Comparison of ENCODE assay signal across 26 cellular contexts in genomic region chr6:157592980-157593379, GRCh38.
"Had no signal": no experiment of that assay in that cellular context is flagged by ENCODE, and none has a peak within 500 bp of the region (broad histone marks: within the 10 kb centered on the region; RNA-seq: fewer than 3 reads in every experiment).

No MANE protein-coding gene starts in this region.

- H3K27me3 Mint-ChIP-seq: activated CD4-positive, alpha-beta T cell treated with anti-CD3 and anti-CD28 coated beads, Interleukin-2, amount 10 ng/mL, durations not matched to agents 24 days and 14 days; activated CD8-positive, alpha-beta T cell treated with anti-CD3 and anti-CD28 coated beads for 36 hours; activated naive CD4-positive, alpha-beta T cell treated with anti-CD3 and anti-CD28 coated beads, Interleukin-2, amount 50 U/mL, for 24 hours; central memory CD8-positive, alpha-beta T cell had no signal

- H3K27me3 ChIP-seq: adrenal gland, breast epithelium, dorsolateral prefrontal cortex, esophagus squamous epithelium, gastroesophageal sphincter, spleen, thyroid gland, upper lobe of right lung had no signal

- ATAC-seq: activated CD4-positive, CD25-positive, alpha-beta regulatory T cell treated with anti-CD3 and anti-CD28 coated beads, Interleukin-2, amount 50 U/mL, for 24 hours; activated CD8-positive, alpha-beta T cell treated with anti-CD3 and anti-CD28 coated beads for 36 hours; gastroesophageal sphincter; left cardiac atrium had no signal

- H3K36me3 ChIP-seq: adrenal gland, breast epithelium, thyroid gland, upper lobe of right lung had no signal

- H3K4me3 Mint-ChIP-seq: activated CD4-positive, alpha-beta T cell treated with anti-CD3 and anti-CD28 coated beads, Interleukin-2, amount 10 ng/mL, durations not matched to agents 24 days and 14 days; activated CD8-positive, alpha-beta T cell treated with anti-CD3 and anti-CD28 coated beads for 36 hours; activated naive CD4-positive, alpha-beta T cell treated with anti-CD3 and anti-CD28 coated beads, Interleukin-2, amount 50 U/mL, for 24 hours; central memory CD8-positive, alpha-beta T cell; T-helper 1 cell treated with Interleukin-12 subunit alpha and Interleukin-12 subunit beta and Interleukin-4 antibody, amounts not matched to agents 30 μg/mL and 1 μg/mL, for 36 hours had no signal

- H3K9me3 ChIP-seq: adrenal gland, gastroesophageal sphincter, thyroid gland, upper lobe of right lung had no signal

- FAIRE-seq: astrocyte, colon, islet of Langerhans had no signal

- H3K4me1 ChIP-seq: adrenal gland had no signal

- H3K27ac ChIP-seq: adrenal gland, breast epithelium, dorsolateral prefrontal cortex, esophagus squamous epithelium, gastroesophageal sphincter, spleen, thyroid gland, upper lobe of right lung had no signal

- H3K4me3 ChIP-seq: adrenal gland, breast epithelium, esophagus squamous epithelium, gastroesophageal sphincter, thyroid gland, upper lobe of right lung had no signal

- H3K9me3 Mint-ChIP-seq: activated naive CD4-positive, alpha-beta T cell treated with anti-CD3 and anti-CD28 coated beads, Interleukin-2, amount 50 U/mL, for 24 hours had no signal

- H3K27ac Mint-ChIP-seq: activated CD4-positive, alpha-beta T cell treated with anti-CD3 and anti-CD28 coated beads, Interleukin-2, amount 10 ng/mL, durations not matched to agents 24 days and 14 days; activated CD8-positive, alpha-beta T cell treated with anti-CD3 and anti-CD28 coated beads for 36 hours; activated naive CD4-positive, alpha-beta T cell treated with anti-CD3 and anti-CD28 coated beads, Interleukin-2, amount 50 U/mL, for 24 hours; progenitor cell of endocrine pancreas; T-helper 1 cell treated with Interleukin-12 subunit alpha and Interleukin-12 subunit beta and Interleukin-4 antibody, amounts not matched to agents 30 μg/mL and 1 μg/mL, for 36 hours had no signal

- H3K4me1 Mint-ChIP-seq: activated naive CD4-positive, alpha-beta T cell treated with anti-CD3 and anti-CD28 coated beads, Interleukin-2, amount 50 U/mL, for 24 hours had no signal

- DNase-seq: activated CD4-positive, alpha-beta T cell treated with anti-CD3 and anti-CD28 coated beads, Interleukin-2, amount 10 ng/mL, durations not matched to agents 24 days and 14 days; activated CD8-positive, alpha-beta T cell treated with anti-CD3 and anti-CD28 coated beads for 36 hours; activated gamma-delta T cell treated with Interleukin-2 at 50 U/mL for 16 hours; activated T-cell treated with anti-CD3 and anti-CD28 coated beads, Interleukin-2, amount 50 U/mL, for 1 hour; dorsolateral prefrontal cortex; esophagus squamous epithelium; hypothalamus; left cardiac atrium; retina; stimulated activated CD4-positive, alpha-beta T cell treated with anti-CD3 and anti-CD28 coated beads, Interleukin-4, amount 100 ng/mL, for 1 hour; stimulated activated naive CD4-positive, alpha-beta T cell; T1000; upper lobe of right lung had no signal
